Comparison of ENCODE assay signal across 1 cellular context in the genomic region with DNA sequence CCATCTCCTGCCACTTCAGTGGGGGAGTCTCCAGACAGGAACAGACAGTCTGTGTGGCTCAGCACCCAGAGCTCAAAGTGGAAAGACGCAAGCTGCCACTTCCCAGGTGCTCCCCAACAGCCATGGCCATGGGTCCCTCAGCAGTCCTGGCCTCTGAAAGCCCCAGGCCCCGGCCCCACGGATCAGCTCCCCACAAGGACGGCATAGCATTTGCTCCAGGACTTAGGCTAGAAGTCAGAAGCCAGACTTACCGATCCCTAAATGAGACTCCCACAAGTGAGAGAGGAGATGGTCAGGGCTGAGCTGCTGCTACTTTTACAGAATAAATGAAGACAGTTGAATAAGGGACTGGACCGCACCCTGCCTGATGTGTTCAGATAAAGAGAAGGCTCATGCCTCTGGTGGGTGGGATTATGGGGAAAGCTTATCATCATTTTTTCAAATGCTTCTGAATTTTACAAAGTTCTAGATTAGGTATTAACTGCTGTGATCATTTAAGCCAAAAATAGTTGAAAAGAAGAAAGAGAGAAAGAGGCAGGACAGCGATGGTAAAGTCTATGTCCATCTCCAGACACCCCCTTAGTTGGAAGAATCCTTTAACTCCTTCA.
TF ChIP-seq lines count a peak whose summit lies in the region.

No MANE protein-coding gene starts in this region.

TF ChIP-seq in K562, 482 proteins besides CTCF, POLR2A, EP300 and RAD21 (continued from another document and continues in another):
- peak; percentile 45; the same call in 1 of the 2 replicates for TF ChIP-seq ZNF592 (IDR thresholded peaks at IDR 0.05)
- TF ChIP-seq NFYB (IDR thresholded peaks at IDR 0.05; ENCODE audit: extremely low read depth, insufficient read length), result no peak
- TF ChIP-seq STAT5A (IDR thresholded peaks at IDR 0.05; ENCODE audit: borderline replicate concordance, low read length), result peak; percentile 64; the same call in 1 of the 2 replicates
- TF ChIP-seq TEAD4 (IDR thresholded peaks at IDR 0.05; ENCODE audit: low read length), result peak; percentile 89
- TF ChIP-seq TEAD4 (CRISPR knock-in tag; IDR thresholded peaks at IDR 0.05; ENCODE audit: borderline replicate concordance), result no peak
- TF ChIP-seq, protein P1, sequence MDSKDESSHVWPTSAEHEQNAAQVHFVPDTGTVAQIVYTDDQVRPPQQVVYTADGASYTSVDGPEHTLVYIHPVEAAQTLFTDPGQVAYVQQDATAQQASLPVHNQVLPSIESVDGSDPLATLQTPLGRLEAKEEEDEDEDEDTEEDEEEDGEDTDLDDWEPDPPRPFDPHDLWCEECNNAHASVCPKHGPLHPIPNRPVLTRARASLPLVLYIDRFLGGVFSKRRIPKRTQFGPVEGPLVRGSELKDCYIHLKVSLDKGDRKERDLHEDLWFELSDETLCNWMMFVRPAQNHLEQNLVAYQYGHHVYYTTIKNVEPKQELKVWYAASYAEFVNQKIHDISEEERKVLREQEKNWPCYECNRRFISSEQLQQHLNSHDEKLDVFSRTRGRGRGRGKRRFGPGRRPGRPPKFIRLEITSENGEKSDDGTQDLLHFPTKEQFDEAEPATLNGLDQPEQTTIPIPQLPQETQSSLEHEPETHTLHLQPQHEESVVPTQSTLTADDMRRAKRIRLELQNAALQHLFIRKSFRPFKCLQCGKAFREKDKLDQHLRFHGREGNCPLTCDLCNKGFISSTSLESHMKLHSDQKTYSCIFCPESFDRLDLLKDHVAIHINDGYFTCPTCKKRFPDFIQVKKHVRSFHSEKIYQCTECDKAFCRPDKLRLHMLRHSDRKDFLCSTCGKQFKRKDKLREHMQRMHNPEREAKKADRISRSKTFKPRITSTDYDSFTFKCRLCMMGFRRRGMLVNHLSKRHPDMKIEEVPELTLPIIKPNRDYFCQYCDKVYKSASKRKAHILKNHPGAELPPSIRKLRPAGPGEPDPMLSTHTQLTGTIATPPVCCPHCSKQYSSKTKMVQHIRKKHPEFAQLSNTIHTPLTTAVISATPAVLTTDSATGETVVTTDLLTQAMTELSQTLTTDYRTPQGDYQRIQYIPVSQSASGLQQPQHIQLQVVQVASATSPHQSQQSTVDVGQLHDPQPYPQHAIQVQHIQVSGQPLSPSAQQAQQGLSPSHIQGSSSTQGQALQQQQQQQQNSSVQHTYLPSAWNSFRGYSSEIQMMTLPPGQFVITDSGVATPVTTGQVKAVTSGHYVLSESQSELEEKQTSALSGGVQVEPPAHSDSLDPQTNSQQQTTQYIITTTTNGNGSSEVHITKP (IDR thresholded peaks at IDR 0.05; ENCODE audit: partially characterized antibody), result peak; percentile 98
- no peak for TF ChIP-seq JUN (IDR thresholded peaks at IDR 0.05; ENCODE audit: borderline replicate concordance, low read depth, low read length)
- no peak for TF ChIP-seq JUN (CRISPR knock-in tag; IDR thresholded peaks at IDR 0.05; ENCODE audit: borderline replicate concordance)
- TF ChIP-seq ZNF133 (CRISPR knock-in tag; IDR thresholded peaks at IDR 0.05), result no peak
- TF ChIP-seq, protein P2, sequence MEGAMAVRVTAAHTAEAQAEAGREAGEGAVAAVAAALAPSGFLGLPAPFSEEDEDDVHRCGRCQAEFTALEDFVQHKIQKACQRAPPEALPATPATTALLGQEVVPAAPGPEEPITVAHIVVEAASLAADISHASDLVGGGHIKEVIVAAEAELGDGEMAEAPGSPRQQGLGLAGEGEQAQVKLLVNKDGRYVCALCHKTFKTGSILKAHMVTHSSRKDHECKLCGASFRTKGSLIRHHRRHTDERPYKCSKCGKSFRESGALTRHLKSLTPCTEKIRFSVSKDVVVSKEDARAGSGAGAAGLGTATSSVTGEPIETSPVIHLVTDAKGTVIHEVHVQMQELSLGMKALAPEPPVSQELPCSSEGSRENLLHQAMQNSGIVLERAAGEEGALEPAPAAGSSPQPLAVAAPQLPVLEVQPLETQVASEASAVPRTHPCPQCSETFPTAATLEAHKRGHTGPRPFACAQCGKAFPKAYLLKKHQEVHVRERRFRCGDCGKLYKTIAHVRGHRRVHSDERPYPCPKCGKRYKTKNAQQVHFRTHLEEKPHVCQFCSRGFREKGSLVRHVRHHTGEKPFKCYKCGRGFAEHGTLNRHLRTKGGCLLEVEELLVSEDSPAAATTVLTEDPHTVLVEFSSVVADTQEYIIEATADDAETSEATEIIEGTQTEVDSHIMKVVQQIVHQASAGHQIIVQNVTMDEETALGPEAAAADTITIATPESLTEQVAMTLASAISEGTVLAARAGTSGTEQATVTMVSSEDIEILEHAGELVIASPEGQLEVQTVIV (CRISPR knock-in tag; IDR thresholded peaks at IDR 0.05; ENCODE audit: borderline replicate concordance), result no peak
- no peak for TF ChIP-seq NR4A1 (CRISPR knock-in tag; IDR thresholded peaks at IDR 0.05)
- TF ChIP-seq NR4A1 (tag; IDR thresholded peaks at IDR 0.05), result no peak
- no peak for TF ChIP-seq CGGBP1 (CRISPR knock-in tag; IDR thresholded peaks at IDR 0.05)
- no peak for TF ChIP-seq EHMT2 (IDR thresholded peaks at IDR 0.05)
- no peak for TF ChIP-seq MTA1 (IDR thresholded peaks at IDR 0.05; ENCODE audit: borderline replicate concordance)
- no peak for TF ChIP-seq DMBX1 (CRISPR knock-in tag; IDR thresholded peaks at IDR 0.05; ENCODE audit: borderline replicate concordance)
- peak; percentile 15 to 75; a peak in 2 of 4 replicates for TF ChIP-seq ARNT (IDR thresholded peaks at IDR 0.05)
- peak; percentile 76 for TF ChIP-seq SMAD4 (CRISPR knock-in tag; conservative IDR thresholded peaks at IDR 0.05)
- no peak for TF ChIP-seq TCF7 (IDR thresholded peaks at IDR 0.05; ENCODE audit: borderline replicate concordance)
- no peak for TF ChIP-seq GTF2A2 (tag; IDR thresholded peaks at IDR 0.05)
- no peak for TF ChIP-seq ZNF124 (CRISPR knock-in tag; IDR thresholded peaks at IDR 0.05)
- no peak for TF ChIP-seq ZNF146 (CRISPR knock-in tag; IDR thresholded peaks at IDR 0.05; ENCODE audit: unreplicated experiment)
- TF ChIP-seq, protein P3, sequence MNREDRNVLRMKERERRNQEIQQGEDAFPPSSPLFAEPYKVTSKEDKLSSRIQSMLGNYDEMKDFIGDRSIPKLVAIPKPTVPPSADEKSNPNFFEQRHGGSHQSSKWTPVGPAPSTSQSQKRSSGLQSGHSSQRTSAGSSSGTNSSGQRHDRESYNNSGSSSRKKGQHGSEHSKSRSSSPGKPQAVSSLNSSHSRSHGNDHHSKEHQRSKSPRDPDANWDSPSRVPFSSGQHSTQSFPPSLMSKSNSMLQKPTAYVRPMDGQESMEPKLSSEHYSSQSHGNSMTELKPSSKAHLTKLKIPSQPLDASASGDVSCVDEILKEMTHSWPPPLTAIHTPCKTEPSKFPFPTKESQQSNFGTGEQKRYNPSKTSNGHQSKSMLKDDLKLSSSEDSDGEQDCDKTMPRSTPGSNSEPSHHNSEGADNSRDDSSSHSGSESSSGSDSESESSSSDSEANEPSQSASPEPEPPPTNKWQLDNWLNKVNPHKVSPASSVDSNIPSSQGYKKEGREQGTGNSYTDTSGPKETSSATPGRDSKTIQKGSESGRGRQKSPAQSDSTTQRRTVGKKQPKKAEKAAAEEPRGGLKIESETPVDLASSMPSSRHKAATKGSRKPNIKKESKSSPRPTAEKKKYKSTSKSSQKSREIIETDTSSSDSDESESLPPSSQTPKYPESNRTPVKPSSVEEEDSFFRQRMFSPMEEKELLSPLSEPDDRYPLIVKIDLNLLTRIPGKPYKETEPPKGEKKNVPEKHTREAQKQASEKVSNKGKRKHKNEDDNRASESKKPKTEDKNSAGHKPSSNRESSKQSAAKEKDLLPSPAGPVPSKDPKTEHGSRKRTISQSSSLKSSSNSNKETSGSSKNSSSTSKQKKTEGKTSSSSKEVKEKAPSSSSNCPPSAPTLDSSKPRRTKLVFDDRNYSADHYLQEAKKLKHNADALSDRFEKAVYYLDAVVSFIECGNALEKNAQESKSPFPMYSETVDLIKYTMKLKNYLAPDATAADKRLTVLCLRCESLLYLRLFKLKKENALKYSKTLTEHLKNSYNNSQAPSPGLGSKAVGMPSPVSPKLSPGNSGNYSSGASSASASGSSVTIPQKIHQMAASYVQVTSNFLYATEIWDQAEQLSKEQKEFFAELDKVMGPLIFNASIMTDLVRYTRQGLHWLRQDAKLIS (CRISPR knock-in tag; IDR thresholded peaks at IDR 0.05), result no peak
- no peak for TF ChIP-seq TEAD1 (CRISPR knock-in tag; IDR thresholded peaks at IDR 0.05)
- no peak for TF ChIP-seq ZNF785 (CRISPR knock-in tag; IDR thresholded peaks at IDR 0.05)
- TF ChIP-seq SLC30A9 (CRISPR knock-in tag; IDR thresholded peaks at IDR 0.05), result no peak
- no peak for TF ChIP-seq HMG20A (CRISPR knock-in tag; conservative IDR thresholded peaks at IDR 0.05)
- no peak for TF ChIP-seq HMG20B (CRISPR knock-in tag; IDR thresholded peaks at IDR 0.05)
- no peak for TF ChIP-seq DDX20 (tag; IDR thresholded peaks at IDR 0.05; ENCODE audit: low read depth)
- TF ChIP-seq ARID1B (IDR thresholded peaks at IDR 0.05), result peak; percentile 94
- no peak for TF ChIP-seq POU5F1 (IDR thresholded peaks at IDR 0.05; ENCODE audit: borderline replicate concordance, low read depth, low read length, partially characterized antibody)
- no peak for TF ChIP-seq ZNF311 (CRISPR knock-in tag; IDR thresholded peaks at IDR 0.05)
- no peak for TF ChIP-seq BDP1 (IDR thresholded peaks at IDR 0.05; ENCODE audit: insufficient read depth, insufficient read length)
- TF ChIP-seq KHSRP (IDR thresholded peaks at IDR 0.05), result no peak
- no peak for TF ChIP-seq RBM39 (optimal IDR thresholded peaks at IDR 0.05; ENCODE audit: low read depth, low read length)
- no peak for TF ChIP-seq HIVEP1 (CRISPR knock-in tag; IDR thresholded peaks at IDR 0.05)
- no peak for TF ChIP-seq SRSF7 (optimal IDR thresholded peaks at IDR 0.05; ENCODE audit: low read depth, low read length)
- no peak for TF ChIP-seq DIDO1 (tag; IDR thresholded peaks at IDR 0.05; ENCODE audit: low read depth)
- TF ChIP-seq, protein P4, sequence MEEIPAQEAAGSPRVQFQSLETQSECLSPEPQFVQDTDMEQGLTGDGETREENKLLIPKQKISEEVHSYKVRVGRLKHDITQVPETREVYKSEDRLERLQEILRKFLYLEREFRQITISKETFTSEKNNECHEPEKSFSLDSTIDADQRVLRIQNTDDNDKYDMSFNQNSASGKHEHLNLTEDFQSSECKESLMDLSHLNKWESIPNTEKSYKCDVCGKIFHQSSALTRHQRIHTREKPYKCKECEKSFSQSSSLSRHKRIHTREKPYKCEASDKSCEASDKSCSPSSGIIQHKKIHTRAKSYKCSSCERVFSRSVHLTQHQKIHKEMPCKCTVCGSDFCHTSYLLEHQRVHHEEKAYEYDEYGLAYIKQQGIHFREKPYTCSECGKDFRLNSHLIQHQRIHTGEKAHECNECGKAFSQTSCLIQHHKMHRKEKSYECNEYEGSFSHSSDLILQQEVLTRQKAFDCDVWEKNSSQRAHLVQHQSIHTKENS (CRISPR knock-in tag; IDR thresholded peaks at IDR 0.05), result no peak
- TF ChIP-seq ARID2 (IDR thresholded peaks at IDR 0.05), result no peak
- TF ChIP-seq, protein P5, sequence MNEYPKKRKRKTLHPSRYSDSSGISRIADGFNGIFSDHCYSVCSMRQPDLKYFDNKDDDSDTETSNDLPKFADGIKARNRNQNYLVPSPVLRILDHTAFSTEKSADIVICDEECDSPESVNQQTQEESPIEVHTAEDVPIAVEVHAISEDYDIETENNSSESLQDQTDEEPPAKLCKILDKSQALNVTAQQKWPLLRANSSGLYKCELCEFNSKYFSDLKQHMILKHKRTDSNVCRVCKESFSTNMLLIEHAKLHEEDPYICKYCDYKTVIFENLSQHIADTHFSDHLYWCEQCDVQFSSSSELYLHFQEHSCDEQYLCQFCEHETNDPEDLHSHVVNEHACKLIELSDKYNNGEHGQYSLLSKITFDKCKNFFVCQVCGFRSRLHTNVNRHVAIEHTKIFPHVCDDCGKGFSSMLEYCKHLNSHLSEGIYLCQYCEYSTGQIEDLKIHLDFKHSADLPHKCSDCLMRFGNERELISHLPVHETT (CRISPR knock-in tag; conservative IDR thresholded peaks at IDR 0.05 in 1 of 2, IDR thresholded peaks at IDR 0.05 in 1 of 2), result no peak
- no peak for TF ChIP-seq ZNF3 (CRISPR knock-in tag; IDR thresholded peaks at IDR 0.05)
- TF ChIP-seq EP400 (IDR thresholded peaks at IDR 0.05), result peak; percentile 42; the same call in 1 of the 2 replicates
- TF ChIP-seq, protein P6, sequence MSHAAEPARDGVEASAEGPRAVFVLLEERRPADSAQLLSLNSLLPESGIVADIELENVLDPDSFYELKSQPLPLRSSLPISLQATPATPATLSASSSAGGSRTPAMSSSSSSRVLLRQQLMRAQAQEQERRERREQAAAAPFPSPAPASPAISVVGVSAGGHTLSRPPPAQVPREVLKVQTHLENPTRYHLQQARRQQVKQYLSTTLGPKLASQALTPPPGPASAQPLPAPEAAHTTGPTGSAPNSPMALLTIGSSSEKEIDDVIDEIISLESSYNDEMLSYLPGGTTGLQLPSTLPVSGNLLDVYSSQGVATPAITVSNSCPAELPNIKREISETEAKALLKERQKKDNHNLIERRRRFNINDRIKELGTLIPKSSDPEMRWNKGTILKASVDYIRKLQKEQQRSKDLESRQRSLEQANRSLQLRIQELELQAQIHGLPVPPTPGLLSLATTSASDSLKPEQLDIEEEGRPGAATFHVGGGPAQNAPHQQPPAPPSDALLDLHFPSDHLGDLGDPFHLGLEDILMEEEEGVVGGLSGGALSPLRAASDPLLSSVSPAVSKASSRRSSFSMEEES (CRISPR knock-in tag; IDR thresholded peaks at IDR 0.05), result no peak
- no peak for TF ChIP-seq TGIF2 (CRISPR knock-in tag; IDR thresholded peaks at IDR 0.05)
